8 cellular contexts compared by ENCODE assay signal in the genomic region with DNA sequence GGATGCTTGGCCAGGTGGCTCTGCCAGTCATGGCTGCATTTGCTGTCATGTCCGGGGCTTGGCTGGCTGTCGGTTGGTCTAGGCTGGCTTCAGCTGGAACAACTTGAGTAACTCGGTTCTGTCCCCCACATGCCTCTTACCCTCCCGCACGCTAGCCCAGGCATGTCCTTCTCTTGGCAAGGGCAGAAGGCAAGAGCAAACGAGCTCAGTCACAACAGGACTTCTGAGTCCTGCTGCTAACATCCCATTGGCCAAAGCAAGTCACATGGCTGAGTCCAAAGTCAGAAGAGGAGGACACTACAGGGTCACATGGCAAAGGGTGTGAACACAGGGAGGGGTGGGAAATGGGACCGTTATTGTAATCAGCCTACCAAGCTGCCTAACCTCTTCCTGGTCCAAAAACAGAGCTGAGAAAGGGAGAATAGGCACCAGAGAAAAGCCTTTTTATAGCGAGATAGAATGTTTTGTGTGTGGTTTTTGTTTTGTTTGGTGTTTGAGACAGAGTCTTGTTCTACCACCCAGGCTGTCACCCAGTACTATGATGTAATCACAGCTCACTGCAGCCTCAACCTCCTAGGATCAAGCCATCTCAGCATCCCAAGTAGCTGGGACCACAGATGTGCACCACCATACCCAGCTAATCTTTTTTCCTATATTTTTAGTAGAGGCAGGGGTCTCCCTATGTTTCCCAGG.
DNase-seq lines count a peak whose midpoint lies in the region; ATAC-seq and TF ChIP-seq lines count a peak whose summit lies in the region.

No MANE protein-coding gene starts in this region.

- DNase-seq in Caco-2 (peak; percentile 46 to 77), dorsolateral prefrontal cortex (peak in 9 of 10 donors; percentile 48 to 79 (median 72)), midbrain (lab: John Stamatoyannopoulos, UW) (peak; percentile 45), hepatocyte (ENCODE audit: low spot score) (no peak), NCI-H2107 treated with DMSO at 0.1 percent for 48 hours (lab: John Stamatoyannopoulos, UW; ENCODE audit: unreplicated experiment) (no peak)
- DNase-seq in activated CD4-positive, alpha-beta memory T cell treated with anti-CD3 and anti-CD28 coated beads for 36 hours, result no peak
- DNase-seq in CD8-positive, alpha-beta T cell, result no peak

- H3F3A ChIP-seq in Loucy (ENCODE audit: low read depth), result no peaks in the 10 kb centered on the region

- BruUV-seq in Caco-2 (replicated peaks; lab: Mats Ljungman, UMichigan), result no TSS peak

- ATAC-seq in CD8-positive, alpha-beta T cell, result no peak

- H3K4me1 ChIP-seq in Caco-2 (peaks cover 7% of the 10 kb centered on the region; the same call in 1 of the 2 replicates), Loucy (ENCODE audit: insufficient read depth, low read length, poor library complexity, severe bottlenecking) (peaks cover 14% of the 10 kb centered on the region), hepatocyte (ENCODE audit: insufficient read depth) (peaks cover 4% of the 10 kb centered on the region)
- H3K4me1 ChIP-seq in CD8-positive, alpha-beta T cell (ENCODE audit: insufficient read depth, low read length), result no peaks in the 10 kb centered on the region

- no peaks in the 10 kb centered on the region for H3K36me3 ChIP-seq in Caco-2 (ENCODE audit: control insufficient read depth, insufficient read depth, low read length)
- no peaks in the 10 kb centered on the region for H3K36me3 ChIP-seq in Loucy (ENCODE audit: insufficient read depth, low read length)
- no peaks in the 10 kb centered on the region for H3K36me3 ChIP-seq in hepatocyte (replicated peaks; ENCODE audit: insufficient read depth, low read depth)
- no peaks in the 10 kb centered on the region for H3K36me3 ChIP-seq in CD8-positive, alpha-beta T cell (ENCODE audit: insufficient read depth, low read length)

- H3K27ac Mint-ChIP-seq in Caco-2 (ENCODE audit: unreplicated experiment), result no peak overlapping the region
- no peak overlapping the region for H3K27ac Mint-ChIP-seq in activated CD4-positive, alpha-beta memory T cell treated with anti-CD3 and anti-CD28 coated beads for 36 hours
- no peak overlapping the region for H3K27ac Mint-ChIP-seq in CD8-positive, alpha-beta T cell

- H3K4me3 Mint-ChIP-seq in Caco-2 (ENCODE audit: unreplicated experiment), result peak overlapping the region; percentile 34
- H3K4me3 Mint-ChIP-seq in activated CD4-positive, alpha-beta memory T cell treated with anti-CD3 and anti-CD28 coated beads for 36 hours, result no peak overlapping the region
- H3K4me3 Mint-ChIP-seq in CD8-positive, alpha-beta T cell, result no peak overlapping the region

- H4K20me1 ChIP-seq in Loucy (ENCODE audit: insufficient read depth, low read length, poor library complexity, severe bottlenecking) (no peaks in the 10 kb centered on the region), hepatocyte (ENCODE audit: insufficient read depth, poor library complexity, severe bottlenecking) (no peaks in the 10 kb centered on the region)

- no peak overlapping the region for H3K4me3 ChIP-seq in Caco-2 (ENCODE audit: low read depth, low read length)
- H3K4me3 ChIP-seq in Loucy (ENCODE audit: low read length, poor library complexity, severe bottlenecking), result peak overlapping the region; percentile 25
- peak overlapping the region in 1 of 59 donors; percentile 13 for H3K4me3 ChIP-seq in dorsolateral prefrontal cortex
- H3K4me3 ChIP-seq in hepatocyte, result no peak overlapping the region
- no peak overlapping the region for H3K4me3 ChIP-seq in CD8-positive, alpha-beta T cell (ENCODE audit: low read depth, low read length)

- WGBS in hepatocyte (ENCODE audit: low lambda C conversion rate, missing lambda C conversion rate), result 66% methylated on average over 8 of the region's 8 CpGs

- no peaks in the 10 kb centered on the region for H3K27me3 ChIP-seq in Caco-2 (replicated peaks; ENCODE audit: control insufficient read depth, insufficient read depth, low read length)
- H3K27me3 ChIP-seq in Loucy (ENCODE audit: insufficient read depth, low read length, poor library complexity, severe bottlenecking), result no peaks in the 10 kb centered on the region
- H3K27me3 ChIP-seq in dorsolateral prefrontal cortex, result peaks cover 0 to 11% (median 0%) of the 10 kb centered on the region in 45 donors
- no peaks in the 10 kb centered on the region for H3K27me3 ChIP-seq in hepatocyte
- no peaks in the 10 kb centered on the region for H3K27me3 ChIP-seq in CD8-positive, alpha-beta T cell (ENCODE audit: insufficient read depth, low read length)

- H3K36me3 Mint-ChIP-seq in Caco-2 (ENCODE audit: insufficient read depth, unreplicated experiment), result no peaks in the 10 kb centered on the region
- no peaks in the 10 kb centered on the region for H3K36me3 Mint-ChIP-seq in activated CD4-positive, alpha-beta memory T cell treated with anti-CD3 and anti-CD28 coated beads for 36 hours
- H3K36me3 Mint-ChIP-seq in CD8-positive, alpha-beta T cell, result no peaks in the 10 kb centered on the region

- H3K79me2 ChIP-seq in Loucy (ENCODE audit: insufficient read depth, low read length) (no peaks in the 10 kb centered on the region), hepatocyte (no peaks in the 10 kb centered on the region)

- POLR2A ChIA-PET in Caco-2 (lab: Charles Lee), result interaction anchor here (1.0 kb wide), 1 partner anchor 49 kb away, joined by 5 read pairs; no protein-coding TSS in a partner anchor
- POLR2A ChIA-PET in activated CD4-positive, alpha-beta memory T cell treated with anti-CD3 and anti-CD28 coated beads for 36 hours (lab: Charles Lee), result no interaction called here
- POLR2A ChIA-PET in CD8-positive, alpha-beta T cell (lab: Charles Lee), result no interaction called here

- no peaks in the 10 kb centered on the region for H3K9me3 Mint-ChIP-seq in Caco-2 (ENCODE audit: unreplicated experiment)
- peaks cover 2% of the 10 kb centered on the region for H3K9me3 Mint-ChIP-seq in activated CD4-positive, alpha-beta memory T cell treated with anti-CD3 and anti-CD28 coated beads for 36 hours
- H3K9me3 Mint-ChIP-seq in CD8-positive, alpha-beta T cell, result no peaks in the 10 kb centered on the region

- H3K9me2 ChIP-seq in Loucy (replicated peaks; ENCODE audit: low read depth, low read length) (no peaks in the 10 kb centered on the region), hepatocyte (replicated peaks; ENCODE audit: insufficient read depth) (no peaks in the 10 kb centered on the region)

- peak overlapping the region; percentile 63 for H3K9ac ChIP-seq in Loucy (ENCODE audit: low read depth, low read length, poor library complexity, severe bottlenecking)

- H3K9me3 ChIP-seq in Caco-2 (no peaks in the 10 kb centered on the region), Loucy (ENCODE audit: insufficient read depth, low read depth, low read length) (no peaks in the 10 kb centered on the region), hepatocyte (ENCODE audit: low read depth) (no peaks in the 10 kb centered on the region)
- H3K9me3 ChIP-seq in CD8-positive, alpha-beta T cell (ENCODE audit: low read length), result no peaks in the 10 kb centered on the region

- CTCF ChIA-PET in Caco-2 (lab: Charles Lee), result no interaction called here
- CTCF ChIA-PET in activated CD4-positive, alpha-beta memory T cell treated with anti-CD3 and anti-CD28 coated beads for 36 hours (lab: Charles Lee), result interaction anchor here (0.6 kb wide), 1 partner anchor 1264 kb away, joined by 5 read pairs; no protein-coding TSS in a partner anchor
- CTCF ChIA-PET in CD8-positive, alpha-beta T cell (lab: Charles Lee), result no interaction called here

- H3K4me1 Mint-ChIP-seq in Caco-2 (ENCODE audit: low read depth, unreplicated experiment), result peaks cover 19% of the 10 kb centered on the region
- H3K4me1 Mint-ChIP-seq in activated CD4-positive, alpha-beta memory T cell treated with anti-CD3 and anti-CD28 coated beads for 36 hours (ENCODE audit: low read depth), result no peaks in the 10 kb centered on the region
- H3K4me1 Mint-ChIP-seq in CD8-positive, alpha-beta T cell (ENCODE audit: low read depth), result no peaks in the 10 kb centered on the region

- no peak for TF ChIP-seq CTCF in Caco-2 (IDR thresholded peaks at IDR 0.05; ENCODE audit: insufficient read depth in 1 of 2, low read depth in 1 of 2, low read length in 1 of 2, severe bottlenecking in 1 of 2, unreplicated experiment in 1 of 2)
- no peak for TF ChIP-seq CTCF in Loucy (conservative IDR thresholded peaks at IDR 0.05; ENCODE audit: low read length)
- peak in 1 of 56 donors; percentile 12 for TF ChIP-seq CTCF in dorsolateral prefrontal cortex (IDR thresholded peaks at IDR 0.05 in 54 of 56, conservative IDR thresholded peaks at IDR 0.05 in 2 of 56; ENCODE audit: low read depth in 1 of 56, partially characterized antibody in 56 of 56)
- TF ChIP-seq CTCF in hepatocyte (IDR thresholded peaks at IDR 0.05; ENCODE audit: poor library complexity), result no peak
- no peak for TF ChIP-seq CTCF in CD8-positive, alpha-beta T cell (IDR thresholded peaks at IDR 0.05)

- H3K27me3 Mint-ChIP-seq in Caco-2 (ENCODE audit: insufficient read depth, unreplicated experiment), result no peaks in the 10 kb centered on the region
- H3K27me3 Mint-ChIP-seq in activated CD4-positive, alpha-beta memory T cell treated with anti-CD3 and anti-CD28 coated beads for 36 hours, result peaks cover 9% of the 10 kb centered on the region
- peaks cover 18% of the 10 kb centered on the region for H3K27me3 Mint-ChIP-seq in CD8-positive, alpha-beta T cell (ENCODE audit: low read depth)

- H3K4me2 ChIP-seq in Loucy (ENCODE audit: low read depth, low read length, poor library complexity, severe bottlenecking) (peak overlapping the region; percentile 21), hepatocyte (no peak overlapping the region)

- peak overlapping the region in 53 of 59 donors; percentile 1 to 92 (median 66) for H3K27ac ChIP-seq in dorsolateral prefrontal cortex
- no peak overlapping the region for H3K27ac ChIP-seq in hepatocyte
- no peak overlapping the region for H3K27ac ChIP-seq in CD8-positive, alpha-beta T cell (ENCODE audit: low read depth, low read length)

- intact Hi-C loops in Caco-2 (cut with micrococcal nuclease; ENCODE audit: unreplicated experiment), result no loop called here
- intact Hi-C loops in dorsolateral prefrontal cortex (cut with DNase I), result loop anchor here in 1 of 2 donors (5.0 to 10.0 kb wide), 2 partner anchors 315 to 962 kb away; no protein-coding TSS in a partner anchor
- intact Hi-C loops in activated CD4-positive, alpha-beta memory T cell treated with anti-CD3 and anti-CD28 coated beads for 36 hours (cut with micrococcal nuclease), result no loop called here
- intact Hi-C loops in CD8-positive, alpha-beta T cell (cut with DNase I, micrococcal nuclease), result no loop called here

- H2AFZ ChIP-seq in Loucy (ENCODE audit: low read length) (peak overlapping the region; percentile 60), hepatocyte (no peak overlapping the region)

Comparison
In these comparisons a context has a peak if more than half of its experiments do, and no peak if none do; other contexts are left out.
1. DNase-seq: peak in Caco-2 (2 of 2), dorsolateral prefrontal cortex (9 of 10) and midbrain (single experiment); none in hepatocyte (single experiment), activated CD4-positive, alpha-beta memory T cell treated with anti-CD3 and anti-CD28 coated beads for 36 hours (single experiment), NCI-H2107 treated with DMSO at 0.1 percent for 48 hours (single experiment) and CD8-positive, alpha-beta T cell (0 of 7).
2. H3K27ac ChIP-seq: peak in dorsolateral prefrontal cortex (53 of 59); none in hepatocyte (single experiment) and CD8-positive, alpha-beta T cell (single experiment).